In genomic region chr12:117189725-117190209, GRCh38 we compare ENCODE assay signal across 8 cellular contexts. TPM values are rescaled to one million over a fixed set of nuclear protein-coding genes. Genes with fewer than 3 reads are reported as not detected.
DNase-seq lines count a peak whose midpoint lies in the region; ATAC-seq and TF ChIP-seq lines count a peak whose summit lies in the region.

No MANE protein-coding gene starts in this region.

- no peaks in the 10 kb centered on the region for H3K9me3 ChIP-seq in neural cell (ENCODE audit: low read length)
- H3K9me3 ChIP-seq in upper lobe of left lung: no peaks in the 10 kb centered on the region

- H3K36me3 ChIP-seq in neural cell (ENCODE audit: insufficient read depth, low read length): peaks cover 13% of the 10 kb centered on the region
- H3K36me3 ChIP-seq in upper lobe of left lung: peaks cover 0 to 18% (median 6%) of the 10 kb centered on the region in 4 donors

- no peak for TF ChIP-seq EP300 in neural cell (conservative IDR thresholded peaks at IDR 0.05; ENCODE audit: poor library complexity, severe bottlenecking)
- TF ChIP-seq EP300 in upper lobe of left lung (IDR thresholded peaks at IDR 0.05): no peak

- peak overlapping the region; percentile 56 for H2AFZ ChIP-seq in neural cell (ENCODE audit: low read depth, low read length)

- H3K79me2 ChIP-seq in neural cell (replicated peaks; ENCODE audit: insufficient read depth, low read length): peaks cover 43% of the 10 kb centered on the region

- peaks cover 3 to 25% (median 16%) of the 10 kb centered on the region in 4 donors for H3K4me1 ChIP-seq in upper lobe of left lung

- H3F3A ChIP-seq in neural cell (ENCODE audit: insufficient read depth, low read length, poor library complexity, severe bottlenecking): no peaks in the 10 kb centered on the region

- no peak for TF ChIP-seq POLR2A in upper lobe of left lung (IDR thresholded peaks at IDR 0.05)

- H3K4me3 ChIP-seq in fibroblast of pulmonary artery (replicated peaks; ENCODE audit: low read depth, low read length) (peak overlapping the region; percentile 80), neural cell (ENCODE audit: low read length) (peak overlapping the region; percentile 100), upper lobe of left lung (peak overlapping the region; percentile 77 to 99 (median 90))

- peak; percentile 12 to 45 for DNase-seq in SHP77 (lab: John Stamatoyannopoulos, UW)
- no peak for DNase-seq in SHP77 treated with DMSO at 0.1 percent for 48 hours (lab: John Stamatoyannopoulos, UW)
- peak; percentile 6 for DNase-seq in NCI-H345 treated with DMSO at 0.1 percent for 48 hours (lab: John Stamatoyannopoulos, UW; ENCODE audit: unreplicated experiment)
- peak; percentile 8 to 13 for DNase-seq in activated T-helper 1 cell treated with anti-CD3 and anti-CD28 coated beads, Interleukin-2, amount 50 U/mL, for 16 hours (ENCODE audit: low read depth in 1 of 2, low spot score in 1 of 2)
- peak; percentile 27 for DNase-seq in fibroblast of pulmonary artery (ENCODE audit: low read depth)
- DNase-seq in upper lobe of left lung: peak in 1 of 2 donors; percentile 91

- TF ChIP-seq CTCF in fibroblast of pulmonary artery (IDR thresholded peaks at IDR 0.05; ENCODE audit: low read length, missing control alignments) (no peak), neural cell (IDR thresholded peaks at IDR 0.05; ENCODE audit: poor library complexity, severe bottlenecking) (no peak), upper lobe of left lung (IDR thresholded peaks at IDR 0.05) (no peak)

- ATAC-seq in HG02852 (IDR thresholded peaks at IDR 0.05; ENCODE audit: unreplicated experiment): peak; percentile 38
- ATAC-seq in upper lobe of left lung (ENCODE audit: low FRiP score in 2 of 2): peak; percentile 24 to 39

- no peaks in the 10 kb centered on the region for H3K27me3 ChIP-seq in neural cell (ENCODE audit: insufficient read depth, low read depth, low read length)
- no peaks in the 10 kb centered on the region for H3K27me3 ChIP-seq in upper lobe of left lung

- TF ChIP-seq RAD21 in neural cell (conservative IDR thresholded peaks at IDR 0.05): no peak

- H3K27ac ChIP-seq in neural cell (ENCODE audit: low read length) (peak overlapping the region; percentile 82), upper lobe of left lung (peak overlapping the region; percentile 83 to 89 (median 86))

- peak overlapping the region; percentile 67 for H3K4me2 ChIP-seq in neural cell (ENCODE audit: low read length)

- 0 to 2% methylated on average over 9 to 32 of the region's 52 CpGs for WGBS in upper lobe of left lung, 2 donors

- H4K20me1 ChIP-seq in neural cell (ENCODE audit: insufficient read depth): no peaks in the 10 kb centered on the region

- H3K9ac ChIP-seq in neural cell (ENCODE audit: low read length): peak overlapping the region; percentile 93

- no peaks in the 10 kb centered on the region for H3K9me2 ChIP-seq in neural cell (ENCODE audit: insufficient read depth, low read length)

TF ChIP-seq in neural cell, 6 proteins besides CTCF, POLR2A, EP300 and RAD21:
- no peak for TF ChIP-seq EZH2 (IDR thresholded peaks at IDR 0.05; ENCODE audit: borderline replicate concordance, insufficient read depth, low read length, poor library complexity, severe bottlenecking)
- TF ChIP-seq MXI1 (conservative IDR thresholded peaks at IDR 0.05; ENCODE audit: poor library complexity, severe bottlenecking): peak; percentile 3
- no peak for TF ChIP-seq POLR2AphosphoS5 (IDR thresholded peaks at IDR 0.05)
- no peak for TF ChIP-seq REST (IDR thresholded peaks at IDR 0.05; ENCODE audit: borderline replicate concordance)
- no peak for TF ChIP-seq SMC3 (conservative IDR thresholded peaks at IDR 0.05; ENCODE audit: poor library complexity)

RNA-seq across cellular contexts. Expression of gene FBXO21, which starts 0.5 kb away (rescaled TPM):
- polyA plus RNA-seq in neural cell: 127 and 144 TPM in 2 replicates
- 159 and 181 TPM in 2 replicates for polyA minus RNA-seq in neural cell
- total RNA-seq in upper lobe of left lung: 100 to 1,000 TPM in 1 of 6 donors, 10 to 100 TPM in 5; 38.2 to 122 (median 59.0) TPM
